27 cellular contexts compared by ENCODE assay signal in the genomic region with DNA sequence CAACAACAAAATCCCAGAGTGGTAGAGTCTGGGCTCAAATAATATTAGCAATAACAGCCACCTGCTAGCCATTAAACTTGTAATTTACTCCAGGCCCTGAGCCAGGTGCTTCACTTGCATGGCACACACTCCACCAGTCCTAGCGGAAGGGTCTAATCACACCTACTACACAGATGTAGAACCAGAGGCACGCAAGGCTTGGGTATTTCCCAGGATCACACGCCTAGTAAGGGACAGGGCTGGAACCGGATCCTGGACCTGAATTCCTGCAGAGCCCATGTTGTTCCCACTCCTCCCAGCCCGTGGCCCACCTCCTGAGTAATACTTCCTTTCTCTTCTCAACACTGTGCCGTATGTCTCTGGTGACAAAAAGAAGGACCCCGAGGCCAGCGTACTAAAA. TPM values are rescaled to one million over a fixed set of nuclear protein-coding genes. Genes with fewer than 3 reads are reported as not detected.
"Had no signal": no experiment of that assay in that cellular context is flagged by ENCODE, and none has a peak within 500 bp of the region (broad histone marks: within the 10 kb centered on the region; RNA-seq: fewer than 3 reads in every experiment).

No MANE protein-coding gene starts in this region.

- ATAC-seq: activated naive CD4-positive, alpha-beta T cell treated with anti-CD3 and anti-CD28 coated beads, Interleukin-2, amount 50 U/mL, for 72 hours; activated T-cell treated with anti-CD3 and anti-CD28 coated beads, Interleukin-2, amount 50 U/mL, for 4 hours; Panc1; Right ventricle myocardium inferior had no signal

- H3K36me3 Mint-ChIP-seq: activated CD4-positive, alpha-beta memory T cell treated with anti-CD3 and anti-CD28 coated beads for 36 hours; activated naive CD4-positive, alpha-beta T cell treated with anti-CD3 and anti-CD28 coated beads, Interleukin-2, amount 50 U/mL, for 72 hours; brain had no signal

- DNase-seq: activated CD4-positive, alpha-beta memory T cell treated with anti-CD3 and anti-CD28 coated beads for 36 hours; activated CD4-positive, alpha-beta T cell treated with anti-CD3 and anti-CD28 coated beads, Interleukin-2, amount 10 ng/mL, durations not matched to agents 7 days and 5 days; activated CD4-positive, CD25-positive, alpha-beta regulatory T cell; activated CD8-positive, alpha-beta memory T cell treated with anti-CD3 and anti-CD28 coated beads for 24 hours; activated effector memory CD4-positive, alpha-beta T cell treated with anti-CD3 and anti-CD28 coated beads, Interleukin-2, amount 50 U/mL, for 16 hours; activated naive CD4-positive, alpha-beta T cell treated with Interleukin-2 at 50 U/mL for 16 hours; activated T-cell treated with anti-CD3 and anti-CD28 coated beads, Interleukin-2, amount 50 U/mL, for 4 hours; amygdala; MV-4-11; NCI-H1694 treated with DMSO at 0.1 percent for 48 hours; NCI-H2081 treated with DMSO at 0.1 percent for 48 hours; NCI-H446; NCI-H524; OCI-M1; RPMI8226; T-helper 1 cell had no signal

- H3K4me3 Mint-ChIP-seq: activated CD4-positive, alpha-beta memory T cell treated with anti-CD3 and anti-CD28 coated beads for 36 hours; activated CD4-positive, alpha-beta T cell treated with anti-CD3 and anti-CD28 coated beads, Interleukin-2, amount 10 ng/mL, durations not matched to agents 7 days and 5 days; activated T-cell treated with anti-CD3 and anti-CD28 coated beads, Interleukin-2, amount 50 U/mL, for 4 hours; brain had no signal

- H3K9me3 Mint-ChIP-seq: activated CD4-positive, alpha-beta memory T cell treated with anti-CD3 and anti-CD28 coated beads for 36 hours; activated CD4-positive, alpha-beta T cell treated with anti-CD3 and anti-CD28 coated beads, Interleukin-2, amount 10 ng/mL, durations not matched to agents 7 days and 5 days; activated naive CD4-positive, alpha-beta T cell treated with anti-CD3 and anti-CD28 coated beads, Interleukin-2, amount 50 U/mL, for 72 hours; activated T-cell treated with anti-CD3 and anti-CD28 coated beads, Interleukin-2, amount 50 U/mL, for 4 hours had no signal

- H3K36me3 ChIP-seq: cardiac muscle cell had no signal

- H3K27ac ChIP-seq: cardiac muscle cell, KMS-11, SK-N-MC, VCaP had no signal

- H3K4me3 ChIP-seq: cardiac muscle cell, SK-N-MC had no signal

- H3K27ac Mint-ChIP-seq: activated CD4-positive, alpha-beta memory T cell treated with anti-CD3 and anti-CD28 coated beads for 36 hours; activated CD4-positive, alpha-beta T cell treated with anti-CD3 and anti-CD28 coated beads, Interleukin-2, amount 10 ng/mL, durations not matched to agents 7 days and 5 days; activated naive CD4-positive, alpha-beta T cell treated with anti-CD3 and anti-CD28 coated beads, Interleukin-2, amount 50 U/mL, for 72 hours; brain had no signal

- H3K27me3 ChIP-seq: cardiac muscle cell had no signal

- H3K4me1 Mint-ChIP-seq: activated CD4-positive, alpha-beta T cell treated with anti-CD3 and anti-CD28 coated beads, Interleukin-2, amount 10 ng/mL, durations not matched to agents 7 days and 5 days; brain had no signal

RNA-seq across cellular contexts. Expression of a gene that starts 5.7 kb away (rescaled TPM):
- total RNA-seq: activated CD4-positive, alpha-beta memory T cell treated with anti-CD3 and anti-CD28 coated beads for 36 hours; activated CD4-positive, alpha-beta T cell treated with anti-CD3 and anti-CD28 coated beads, Interleukin-2, amount 10 ng/mL, durations not matched to agents 7 days and 5 days; activated naive CD4-positive, alpha-beta T cell treated with anti-CD3 and anti-CD28 coated beads, Interleukin-2, amount 50 U/mL, for 72 hours; activated T-cell treated with anti-CD3 and anti-CD28 coated beads, Interleukin-2, amount 50 U/mL, for 4 hours; astrocyte; cardiac muscle cell; MCF 10A; Right ventricle myocardium inferior; T-helper 2 cell treated with Interferon-gamma antibody and Interleukin-4, amounts not matched to agents 100 ng/mL and 5 ng/mL, for 36 hours had no signal
